ENCODE assay signal across 22 cellular contexts in genomic region chr7:73512018-73512780, GRCh38. TPM values are rescaled to one million over a fixed set of nuclear protein-coding genes. Genes with fewer than 3 reads are reported as not detected.
DNase-seq lines count a peak whose midpoint lies in the region; TF ChIP-seq lines count a peak whose summit lies in the region.
"Had no signal": no experiment of that assay in that cellular context is flagged by ENCODE, and none has a peak within 500 bp of the region (broad histone marks: within the 10 kb centered on the region; RNA-seq: fewer than 3 reads in every experiment).

No MANE protein-coding gene starts in this region.

- DNase-seq in Caki2 (ENCODE audit: low read depth) (peak; percentile 87), SK-N-MC (ENCODE audit: low read depth, low spot score) (no peak), fibroblast of lung (ENCODE audit: low read depth in 2 of 2) (peak; percentile 7 to 53), osteocyte (ENCODE audit: extremely low spot score, unreplicated experiment) (no peak), GM19238 (ENCODE audit: insufficient read length, low spot score) (no peak), DMS 273 (lab: John Stamatoyannopoulos, UW; ENCODE audit: unreplicated experiment) (no peak), GM19240 (ENCODE audit: insufficient read length, low spot score) (no peak)
- DNase-seq: activated CD8-positive, alpha-beta T cell treated with anti-CD3 and anti-CD28 coated beads, Interleukin-2, amount 10 ng/mL, durations not matched to agents 7 days and 5 days; anterior cingulate cortex; CD8-positive, alpha-beta T cell; effector memory CD4-positive, alpha-beta T cell; esophagus squamous epithelium; KG1; midbrain; NCI-H1694 treated with DMSO at 0.1 percent for 48 hours; NCI-H2171 treated with DMSO at 0.1 percent for 48 hours; NCI-H526; substantia nigra; uterus had no signal

- no peaks in the 10 kb centered on the region for H3K27me3 Mint-ChIP-seq in osteocyte (ENCODE audit: unreplicated experiment)
- H3K27me3 Mint-ChIP-seq: activated naive CD4-positive, alpha-beta T cell treated with anti-CD3 and anti-CD28 coated beads, Interleukin-2, amount 50 U/mL, for 24 hours had no signal

- no peaks in the 10 kb centered on the region for H3K9me3 ChIP-seq in SK-N-MC (ENCODE audit: low read depth, low read length)
- no peaks in the 10 kb centered on the region for H3K9me3 ChIP-seq in fibroblast of lung (ENCODE audit: control insufficient read depth, insufficient read depth, low read depth, low read length)
- H3K9me3 ChIP-seq: esophagus squamous epithelium, HAP-1, uterus had no signal

- H3K9me3 Mint-ChIP-seq in osteocyte (ENCODE audit: unreplicated experiment): no peaks in the 10 kb centered on the region
- H3K9me3 Mint-ChIP-seq: activated naive CD4-positive, alpha-beta T cell treated with anti-CD3 and anti-CD28 coated beads, Interleukin-2, amount 50 U/mL, for 24 hours; CD8-positive, alpha-beta T cell; nephron had no signal

- H3K4me1 Mint-ChIP-seq in osteocyte (ENCODE audit: unreplicated experiment): peaks cover 42% of the 10 kb centered on the region

- no peak overlapping the region for H2AFZ ChIP-seq in fibroblast of lung (ENCODE audit: low read length)

- no peaks in the 10 kb centered on the region for H3K27me3 ChIP-seq in fibroblast of lung (ENCODE audit: control insufficient read depth, insufficient read depth, low read length)
- H3K27me3 ChIP-seq: esophagus squamous epithelium, uterus had no signal

- no peaks in the 10 kb centered on the region for H4K20me1 ChIP-seq in fibroblast of lung (ENCODE audit: control insufficient read depth, extremely low read depth, insufficient read depth, low read length)

- in situ Hi-C loops in Caki2 (cut with HindIII; ENCODE audit: low pct_unique_long_range_greater_than_20kb, low sequenced_read_pairs): no loop called here

- H3K79me2 ChIP-seq in fibroblast of lung (ENCODE audit: control insufficient read depth, insufficient read depth, low read length): peaks cover 73% of the 10 kb centered on the region

- H3K27ac ChIP-seq in SK-N-MC (0 out of 2 replicates have a peak overlapping the region, but pooled peaks have one; percentile 7), fibroblast of lung (ENCODE audit: insufficient read depth, low read length) (no peak overlapping the region)
- H3K27ac ChIP-seq: esophagus squamous epithelium, uterus had no signal

- TF ChIP-seq CTCF in fibroblast of lung (conservative IDR thresholded peaks at IDR 0.05 in 1 of 2, IDR thresholded peaks at IDR 0.05 in 1 of 2; ENCODE audit: low read depth in 1 of 2, low read length in 2 of 2) (no peak), osteocyte (IDR thresholded peaks at IDR 0.05) (no peak)

- H3K27ac Mint-ChIP-seq in osteocyte (ENCODE audit: unreplicated experiment): peak overlapping the region; percentile 91
- H3K27ac Mint-ChIP-seq: CD8-positive, alpha-beta T cell had no signal

- H3K4me3 Mint-ChIP-seq in osteocyte (ENCODE audit: unreplicated experiment): peak overlapping the region; percentile 51
- H3K4me3 Mint-ChIP-seq: activated CD8-positive, alpha-beta T cell treated with anti-CD3 and anti-CD28 coated beads, Interleukin-2, amount 10 ng/mL, durations not matched to agents 7 days and 5 days; activated naive CD4-positive, alpha-beta T cell treated with anti-CD3 and anti-CD28 coated beads, Interleukin-2, amount 50 U/mL, for 24 hours; CD8-positive, alpha-beta T cell; nephron had no signal

- H3K36me3 Mint-ChIP-seq in osteocyte (ENCODE audit: unreplicated experiment): peaks cover 34% of the 10 kb centered on the region

- H3K4me3 ChIP-seq in SK-N-MC (no peak overlapping the region), fibroblast of lung (replicated peaks in 1 of 4; ENCODE audit: control extremely low read depth in 1 of 4, insufficient read depth in 1 of 4, low read depth in 3 of 4, low read length in 4 of 4) (no peak overlapping the region)
- H3K4me3 ChIP-seq: esophagus squamous epithelium, HAP-1, uterus had no signal

- no peaks in the 10 kb centered on the region for H3K4me1 ChIP-seq in fibroblast of lung (ENCODE audit: control insufficient read depth, extremely low read depth, insufficient read depth, low read length)
- H3K4me1 ChIP-seq: HAP-1, uterus had no signal

- peak overlapping the region; percentile 33 for H3K4me2 ChIP-seq in fibroblast of lung (ENCODE audit: extremely low read depth, insufficient read depth, low read length)

- H3K9ac ChIP-seq in SK-N-MC (ENCODE audit: insufficient read length) (no peak overlapping the region), fibroblast of lung (ENCODE audit: insufficient read depth, low read length) (no peak overlapping the region)

- H3K36me3 ChIP-seq in SK-N-MC (ENCODE audit: insufficient read depth, low read length): peaks cover 96% of the 10 kb centered on the region
- H3K36me3 ChIP-seq in fibroblast of lung (ENCODE audit: control insufficient read depth, insufficient read depth, low read length): peaks cover 6% of the 10 kb centered on the region
- H3K36me3 ChIP-seq: uterus had no signal

RNA-seq across cellular contexts. Expression of gene BAZ1B, which starts 9.9 kb away (rescaled TPM):
- 50.9 and 54.6 TPM in 2 replicates for total RNA-seq in Caki2 (2014; rRNA removed; shearing (Covaris generic); ENCODE audit: low replicate concordance)
- total RNA-seq in fibroblast of lung: 60.1 and 68.9 TPM in 2 replicates
- polyA plus RNA-seq in fibroblast of lung: 30.5 and 41.5 TPM in 2 replicates
- 37.7 and 48.6 TPM in 2 replicates for polyA plus RNA-seq in fibroblast of lung (2012)
- 20.0 and 40.1 TPM in 2 replicates for polyA minus RNA-seq in fibroblast of lung (ENCODE audit: low replicate concordance)
- total RNA-seq in osteocyte: 80.7 and 86.6 TPM in 2 replicates

RNA-seq across cellular contexts. Expression of gene BCL7B, which starts 45.3 kb away (rescaled TPM):
- total RNA-seq in Caki2 (2014; rRNA removed; shearing (Covaris generic); ENCODE audit: low replicate concordance): 53.8 and 61.7 TPM in 2 replicates
- 20.0 and 26.9 TPM in 2 replicates for total RNA-seq in fibroblast of lung
- 53.9 and 63.2 TPM in 2 replicates for polyA plus RNA-seq in fibroblast of lung
- 49.8 and 55.1 TPM in 2 replicates for polyA plus RNA-seq in fibroblast of lung (2012)
- 51.1 and 58.3 TPM in 2 replicates for polyA minus RNA-seq in fibroblast of lung (ENCODE audit: low replicate concordance)
- total RNA-seq in osteocyte: 37.4 and 41.8 TPM in 2 replicates

Comparison
In these comparisons a context has a peak if more than half of its experiments do, and no peak if none do; other contexts are left out.
1. DNase-seq: peak in Caki2 (single experiment) and fibroblast of lung (2 of 2); none in SK-N-MC (single experiment), osteocyte (single experiment), GM19238 (single experiment), DMS 273 (single experiment) and GM19240 (single experiment).